Comparison of ENCODE assay signal across 8 cellular contexts in the genomic region with DNA sequence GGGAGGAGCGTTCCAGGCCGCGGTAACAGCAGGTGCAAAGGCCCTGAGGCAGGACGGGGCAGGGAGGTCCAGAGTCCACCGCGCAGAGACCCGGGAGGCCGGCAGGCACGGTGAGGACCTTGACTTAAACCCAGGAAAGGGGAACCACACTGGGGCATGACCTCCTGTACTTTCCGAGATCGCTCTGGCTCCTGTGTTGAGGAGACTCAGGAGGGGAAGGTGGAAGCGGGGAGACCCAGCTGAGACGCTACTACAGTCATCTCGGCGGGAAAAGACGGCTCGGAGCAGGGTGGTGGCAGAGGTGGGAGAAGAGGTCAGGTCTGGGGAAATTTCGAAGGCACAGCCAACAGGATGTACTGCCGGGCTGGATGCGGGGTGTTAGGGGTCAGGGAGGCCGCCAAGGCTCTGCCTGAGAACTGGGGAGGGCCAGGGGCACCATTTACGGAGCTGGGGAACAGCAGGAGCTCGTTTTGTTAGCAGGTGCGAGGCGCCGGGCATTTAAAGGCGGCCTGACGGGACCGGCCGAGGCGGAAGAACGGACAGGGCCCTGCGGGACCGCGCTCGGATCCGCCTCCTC. TPM values are rescaled to one million over a fixed set of nuclear protein-coding genes. Genes with fewer than 3 reads are reported as not detected.
DNase-seq lines count a peak whose midpoint lies in the region; ATAC-seq and TF ChIP-seq lines count a peak whose summit lies in the region.

No MANE protein-coding gene starts in this region.

- H3K4me1 ChIP-seq in lung (ENCODE audit: control insufficient read depth in 2 of 2, insufficient read depth in 2 of 2, low read length in 2 of 2): peaks cover 0 to 13% of the 10 kb centered on the region in 2 donors
- peaks cover 0 to 3% of the 10 kb centered on the region in 2 donors for H3K4me1 ChIP-seq in uterus

- in situ Hi-C loops in astrocyte of the spinal cord (cut with HindIII; ENCODE audit: low sequenced_read_pairs): no loop called here

- WGBS in lung, 2 donors: 36 to 37% methylated on average over 36 to 37 of the region's 37 CpGs

- H3K4me3 ChIP-seq in AG09309 (ENCODE audit: control insufficient read depth, low read depth, low read length) (peak overlapping the region; percentile 81), astrocyte of the spinal cord (ENCODE audit: low read depth, low read length) (peak overlapping the region; percentile 62), lung (peak overlapping the region; percentile 68), uterus (peak overlapping the region; percentile 71 to 84)

- intact Hi-C loops in uterus (cut with DNase I; ENCODE audit: low total_unique reads) (no loop called here), sciatic nerve (cut with DNase I) (no loop called here)

- no peak for TF ChIP-seq POLR2A in uterus (IDR thresholded peaks at IDR 0.05)

- H3K27ac ChIP-seq in lung (ENCODE audit: low read depth in 1 of 2, low read length in 1 of 2) (peak overlapping the region; percentile 89 to 96), uterus (peak overlapping the region; percentile 94 to 98)

- ATAC-seq in HG02981 (IDR thresholded peaks at IDR 0.05; ENCODE audit: unreplicated experiment) (peak; percentile 2), lung (ENCODE audit: insufficient read depth, low FRiP score) (peak; percentile 22), HG03432 (IDR thresholded peaks at IDR 0.05; ENCODE audit: unreplicated experiment) (no peak), sciatic nerve (no peak)

- DNase-seq in AG09309 (ENCODE audit: low read depth): no peak
- no peak for DNase-seq in astrocyte of the spinal cord (ENCODE audit: low read depth, low spot score)
- no peak for DNase-seq in lung (ENCODE audit: low spot score)
- no peak for DNase-seq in uterus
- no peak for DNase-seq in NCI-H1436 treated with DMSO at 0.1 percent for 48 hours (lab: John Stamatoyannopoulos, UW)
- no peak for DNase-seq in sciatic nerve (ENCODE audit: low spot score)

- no peak for TF ChIP-seq CTCF in AG09309 (IDR thresholded peaks at IDR 0.05; ENCODE audit: control insufficient read depth, insufficient read depth, low read depth, low read length, missing control alignments)
- TF ChIP-seq CTCF in astrocyte of the spinal cord (IDR thresholded peaks at IDR 0.05; ENCODE audit: low read depth, low read length): no peak
- TF ChIP-seq CTCF in lung (IDR thresholded peaks at IDR 0.05; ENCODE audit: control extremely low read depth, extremely low read depth): no peak
- TF ChIP-seq CTCF in uterus (IDR thresholded peaks at IDR 0.05): no peak

- H3K9me3 ChIP-seq in lung (ENCODE audit: control insufficient read depth in 2 of 2, insufficient read depth in 1 of 2, low read length in 1 of 2) (no peaks in the 10 kb centered on the region), uterus (no peaks in the 10 kb centered on the region)

- H3K36me3 ChIP-seq in lung (ENCODE audit: control insufficient read depth in 2 of 2, insufficient read depth in 2 of 2, low read length in 2 of 2) (no peaks in the 10 kb centered on the region), uterus (no peaks in the 10 kb centered on the region)

- H3K27me3 ChIP-seq in lung (ENCODE audit: control insufficient read depth, insufficient read depth) (no peaks in the 10 kb centered on the region), uterus (no peaks in the 10 kb centered on the region)

RNA-seq across cellular contexts. Expression of a gene that starts 22.3 kb away (rescaled TPM):
- total RNA-seq in lung: 1 to 10 TPM; 1.8 to 7.5 TPM
- under 1 TPM; 0.56 to 0.57 TPM for polyA plus RNA-seq in lung
- total RNA-seq in uterus: 1 to 10 TPM in 2 of 4 donors, not detected in 2; 1.6 to 2.1 TPM
- 0.53 TPM for total RNA-seq in sciatic nerve

RNA-seq across cellular contexts. Expression of a gene that starts 39.1 kb away (rescaled TPM):
- total RNA-seq in lung: 10 to 100 TPM; 21.7 to 28.8 TPM
- polyA plus RNA-seq in lung: 10 to 100 TPM; 11.8 to 23.0 TPM
- 10 to 100 TPM in 3 of 4 donors, 1 to 10 TPM in 1; 9.5 to 33.3 (median 18.5) TPM for total RNA-seq in uterus
- 32.4 TPM for total RNA-seq in sciatic nerve

Comparison
In these comparisons a context has a peak if more than half of its experiments do, and no peak if none do; other contexts are left out.
1. ATAC-seq: peak in HG02981 (single experiment) and lung (single experiment); none in HG03432 (single experiment) and sciatic nerve (single experiment).
2. Peak in every context shown above with its lines, with median percentiles within 50 percentile points of each other: H3K4me3 ChIP-seq.